Comparison of ENCODE assay signal across 12 cellular contexts in genomic region chr6:158313989-158314388, GRCh38. TPM values are rescaled to one million over a fixed set of nuclear protein-coding genes. Genes with fewer than 3 reads are reported as not detected.
DNase-seq lines count a peak whose midpoint lies in the region; ATAC-seq and TF ChIP-seq lines count a peak whose summit lies in the region.
"Had no signal": no experiment of that assay in that cellular context is flagged by ENCODE, and none has a peak within 500 bp of the region (broad histone marks: within the 10 kb centered on the region; RNA-seq: fewer than 3 reads in every experiment).

No MANE protein-coding gene starts in this region.

- H3K9me2 ChIP-seq in MM.1S (replicated peaks; ENCODE audit: insufficient read depth, low read length) = no peaks in the 10 kb centered on the region

- no peaks in the 10 kb centered on the region for H3K27me3 ChIP-seq in MM.1S (replicated peaks; ENCODE audit: insufficient read depth, low read length)
- H3K27me3 ChIP-seq in lower lobe of right lung (ENCODE audit: low read depth) = no peaks in the 10 kb centered on the region

- H3K4me2 ChIP-seq in MM.1S (ENCODE audit: low read depth, low read length) = peak overlapping the region; percentile 49; the same call in 1 of the 2 replicates

- intact Hi-C loops in lower lobe of right lung (cut with DNase I) = no loop called here

- TF ChIP-seq CTCF in MM.1S (IDR thresholded peaks at IDR 0.05; ENCODE audit: low read length) (no peak), lower lobe of right lung (IDR thresholded peaks at IDR 0.05) (no peak)

- peak; percentile 78 for ATAC-seq in GM18511 (IDR thresholded peaks at IDR 0.05; ENCODE audit: unreplicated experiment)
- ATAC-seq in GM21619 (IDR thresholded peaks at IDR 0.05; ENCODE audit: unreplicated experiment) = peak; percentile 79
- ATAC-seq in lower lobe of right lung = peak; percentile 53 to 76
- no peak for ATAC-seq in HG02642 (IDR thresholded peaks at IDR 0.05; ENCODE audit: poor library complexity, unreplicated experiment)
- no peak for ATAC-seq in GM18870 (IDR thresholded peaks at IDR 0.05; ENCODE audit: unreplicated experiment)

- H3K27ac ChIP-seq in MM.1S (ENCODE audit: low read length) (no peak overlapping the region), lower lobe of right lung (no peak overlapping the region)
- H3K27ac ChIP-seq: coronary artery had no signal

- H3K36me3 ChIP-seq in MM.1S (replicated peaks; ENCODE audit: insufficient read depth, low read length) (no peaks in the 10 kb centered on the region), lower lobe of right lung (peaks cover 11% of the 10 kb centered on the region)

- no peak overlapping the region for H3K9ac ChIP-seq in MM.1S (ENCODE audit: low read length)

- H3K79me2 ChIP-seq in MM.1S (ENCODE audit: low read length) = no peaks in the 10 kb centered on the region

- H4K20me1 ChIP-seq in MM.1S (ENCODE audit: insufficient read depth, low read length) = no peaks in the 10 kb centered on the region

- DNase-seq in MM.1S = peak; percentile 56
- DNase-seq in lower lobe of right lung = peak; percentile 57
- no peak for DNase-seq in NCI-H187 (lab: John Stamatoyannopoulos, UW)
- no peak for DNase-seq in DMS79 (lab: John Stamatoyannopoulos, UW)
- DNase-seq: EL; stimulated activated CD4-positive, alpha-beta T cell treated with anti-CD3 and anti-CD28 coated beads, Interleukin-2, amount 100 ng/mL, for 24 hours; SW 1271 had no signal

- peak overlapping the region; percentile 34; the same call in 1 of the 2 replicates for H3K4me3 ChIP-seq in MM.1S (ENCODE audit: low read length)
- H3K4me3 ChIP-seq in lower lobe of right lung = peak overlapping the region; percentile 20
- H3K4me3 ChIP-seq: coronary artery had no signal

- no peaks in the 10 kb centered on the region; the same call in 1 of the 2 replicates for H3K4me1 ChIP-seq in MM.1S (ENCODE audit: low read length)
- H3K4me1 ChIP-seq in lower lobe of right lung = no peaks in the 10 kb centered on the region

- H3K9me3 ChIP-seq in MM.1S (replicated peaks; ENCODE audit: insufficient read depth, low read length) = no peaks in the 10 kb centered on the region
- no peaks in the 10 kb centered on the region for H3K9me3 ChIP-seq in lower lobe of right lung

- H3F3A ChIP-seq in MM.1S (ENCODE audit: insufficient read depth, low read length) = no peaks in the 10 kb centered on the region

- no peak overlapping the region for H2AFZ ChIP-seq in MM.1S (ENCODE audit: low read length)

RNA-seq across cellular contexts. Expression of gene TULP4, which starts 1.7 kb away (rescaled TPM):
- 104 TPM for total RNA-seq in lower lobe of right lung

Comparison
In these comparisons a context has a peak if more than half of its experiments do, and no peak if none do; other contexts are left out.
1. ATAC-seq: peak in GM18511 (single experiment), GM21619 (single experiment) and lower lobe of right lung (2 of 2); none in HG02642 (single experiment) and GM18870 (single experiment).
2. DNase-seq: peak in MM.1S (single experiment) and lower lobe of right lung (single experiment); none in NCI-H187 (0 of 2) and DMS79 (single experiment).